Comparison of ENCODE assay signal across 21 cellular contexts in genomic region chr1:104945406-104945805, GRCh38.
"Had no signal": no experiment of that assay in that cellular context is flagged by ENCODE, and none has a peak within 500 bp of the region (broad histone marks: within the 10 kb centered on the region; RNA-seq: fewer than 3 reads in every experiment).

No MANE protein-coding gene starts in this region.

- DNase-seq: cortex of kidney; effector CD8-positive, alpha-beta T cell; effector memory CD8-positive, alpha-beta T cell; endodermal cell; erythroblast; esophagus squamous epithelium; foreskin fibroblast; heart left ventricle; hypothalamus; left cardiac atrium; left lung; left ventricle myocardium superior; lower lobe of right lung; mesenchymal stem cell; mucosa of descending colon; naive B cell; naive thymus-derived CD8-positive, alpha-beta T cell had no signal

- H3K4me3 ChIP-seq: esophagus squamous epithelium, gastroesophageal sphincter, heart left ventricle, hepatocyte, left lung, lower lobe of right lung, mucosa of descending colon had no signal

- H3K36me3 ChIP-seq: esophagus squamous epithelium, gastroesophageal sphincter, heart left ventricle, left lung, lower lobe of right lung had no signal

- H3K4me2 ChIP-seq: hepatocyte had no signal

- H3K79me2 ChIP-seq: hepatocyte had no signal

- H3K27me3 ChIP-seq: esophagus squamous epithelium, gastroesophageal sphincter, heart left ventricle, hepatocyte, left lung had no signal

- H2AFZ ChIP-seq: hepatocyte had no signal

- H3K9me3 ChIP-seq: gastroesophageal sphincter, lower lobe of right lung had no signal

- H3K27ac ChIP-seq: epithelial cell of prostate, esophagus squamous epithelium, gastroesophageal sphincter, heart left ventricle, hepatocyte, left lung, lower lobe of right lung had no signal

- ATAC-seq: effector memory CD8-positive, alpha-beta T cell; esophagus mucosa; gastroesophageal sphincter; heart left ventricle; left cardiac atrium; left lung; left ventricle myocardium superior; lower lobe of right lung; mucosa of descending colon; naive thymus-derived CD8-positive, alpha-beta T cell had no signal

- H3K4me1 ChIP-seq: esophagus squamous epithelium, gastroesophageal sphincter, heart left ventricle, left lung, lower lobe of right lung had no signal
